In genomic region chr1:14724697-14725096, GRCh38 we compare ENCODE assay signal across 18 cellular contexts.
"Had no signal": no experiment of that assay in that cellular context is flagged by ENCODE, and none has a peak within 500 bp of the region (broad histone marks: within the 10 kb centered on the region; RNA-seq: fewer than 3 reads in every experiment).

No MANE protein-coding gene starts in this region.

- H3K4me2 ChIP-seq: hepatocyte had no signal

- H3K79me2 ChIP-seq: hepatocyte had no signal

- ATAC-seq: activated CD4-positive, alpha-beta T cell treated with anti-CD3 and anti-CD28 coated beads for 36 hours; left colon; natural killer cell treated with Interleukin-12 subunit alpha and Interleukin-12 subunit beta and Interleukin-15 and Interleukin-18, amount 100 ng/mL, for 72 hours; WTC11 had no signal

- FAIRE-seq: colon, TTC549 had no signal

- H3K27me3 ChIP-seq: hepatocyte had no signal

- DNase-seq: activated CD4-positive, alpha-beta T cell treated with anti-CD3 and anti-CD28 coated beads for 36 hours; activated CD4-positive, alpha-beta T cell treated with anti-CD3 and anti-CD28 coated beads, Interleukin-2, amount 50 U/mL, for 48 hours; activated gamma-delta T cell; caudate nucleus; endodermal cell; left colon; nucleus accumbens; stimulated activated CD4-positive, alpha-beta T cell treated with anti-CD3 and anti-CD28 coated beads, Interleukin-12 subunit alpha, Interleukin-12 subunit beta, amount 100 ng/mL, for 4 hours; stimulated activated CD4-positive, alpha-beta T cell treated with anti-CD3 and anti-CD28 coated beads, Interleukin-1b, Interleukin-23, amount 100 ng/mL, for 48 hours; stimulated activated CD8-positive, alpha-beta memory T cell treated with anti-CD3 and anti-CD28 coated beads, Interleukin-4, amount 100 ng/mL, for 48 hours; stimulated activated naive CD4-positive, alpha-beta T cell had no signal

- H3K4me3 ChIP-seq: hepatocyte, lung had no signal

- H2AFZ ChIP-seq: hepatocyte had no signal

- H3K27ac ChIP-seq: epithelial cell of prostate, hepatocyte had no signal
